Comparison of ENCODE assay signal across 14 cellular contexts in genomic region chr3:66629431-66630368, GRCh38.
"Had no signal": no experiment of that assay in that cellular context is flagged by ENCODE, and none has a peak within 500 bp of the region (broad histone marks: within the 10 kb centered on the region; RNA-seq: fewer than 3 reads in every experiment).

No MANE protein-coding gene starts in this region.

- H3K27me3 Mint-ChIP-seq: activated CD8-positive, alpha-beta memory T cell treated with anti-CD3 and anti-CD28 coated beads, Interleukin-2, amount 10 ng/mL, durations not matched to agents 7 days and 5 days; activated naive CD8-positive, alpha-beta T cell treated with anti-CD3 and anti-CD28 coated beads for 36 hours; stimulated activated naive CD8-positive, alpha-beta T cell treated with anti-CD3 and anti-CD28 coated beads, Interleukin-15, Interleukin-2, amounts not matched to agents 100 ng/mL and 50 ng/mL, for 24 hours; T-helper 17 cell had no signal

- H3K4me1 Mint-ChIP-seq: activated CD8-positive, alpha-beta memory T cell treated with anti-CD3 and anti-CD28 coated beads, Interleukin-2, amount 10 ng/mL, durations not matched to agents 7 days and 5 days; activated naive CD8-positive, alpha-beta T cell treated with anti-CD3 and anti-CD28 coated beads for 36 hours; T-helper 17 cell had no signal

- H3K36me3 ChIP-seq: esophagus squamous epithelium had no signal

- DNase-seq: activated CD4-positive, alpha-beta T cell treated with anti-CD3 and anti-CD28 coated beads, Interleukin-2, amount 50 U/mL, for 4 hours; activated CD8-positive, alpha-beta memory T cell treated with anti-CD3 and anti-CD28 coated beads, Interleukin-2, amount 10 ng/mL, durations not matched to agents 7 days and 5 days; activated effector memory CD4-positive, alpha-beta T cell treated with anti-CD3 and anti-CD28 coated beads, Interleukin-2, amount 50 U/mL, for 16 hours; activated naive CD8-positive, alpha-beta T cell treated with anti-CD3 and anti-CD28 coated beads for 36 hours; activated T-cell treated with anti-CD3 and anti-CD28 coated beads, Interleukin-2, amount 50 U/mL, for 24 hours; esophagus squamous epithelium; foreskin keratinocyte; left ventricle myocardium superior; mesendoderm; stimulated activated CD4-positive, alpha-beta T cell treated with anti-CD3 and anti-CD28 coated beads, Interleukin-12 subunit alpha, Interleukin-12 subunit beta, amount 100 ng/mL, for 4 hours; stimulated activated CD4-positive, alpha-beta T cell treated with anti-CD3 and anti-CD28 coated beads, Interleukin-4, amount 100 ng/mL, for 1 hour; T-helper 17 cell had no signal

- H3K27ac ChIP-seq: esophagus squamous epithelium, foreskin keratinocyte had no signal

- H3K4me1 ChIP-seq: foreskin keratinocyte had no signal

- H3K36me3 Mint-ChIP-seq: activated CD8-positive, alpha-beta memory T cell treated with anti-CD3 and anti-CD28 coated beads, Interleukin-2, amount 10 ng/mL, durations not matched to agents 7 days and 5 days; activated naive CD8-positive, alpha-beta T cell treated with anti-CD3 and anti-CD28 coated beads for 36 hours had no signal

- H3K27ac Mint-ChIP-seq: activated CD8-positive, alpha-beta memory T cell treated with anti-CD3 and anti-CD28 coated beads, Interleukin-2, amount 10 ng/mL, durations not matched to agents 7 days and 5 days; activated naive CD8-positive, alpha-beta T cell treated with anti-CD3 and anti-CD28 coated beads for 36 hours; activated T-cell treated with anti-CD3 and anti-CD28 coated beads, Interleukin-2, amount 50 U/mL, for 24 hours; progenitor cell of endocrine pancreas; stimulated activated naive CD8-positive, alpha-beta T cell treated with anti-CD3 and anti-CD28 coated beads, Interleukin-15, Interleukin-2, amounts not matched to agents 100 ng/mL and 50 ng/mL, for 24 hours; T-helper 17 cell had no signal

- H3K4me3 ChIP-seq: esophagus squamous epithelium had no signal

- H3K9me3 ChIP-seq: esophagus squamous epithelium had no signal

- H3K27me3 ChIP-seq: esophagus squamous epithelium, foreskin keratinocyte had no signal

- H3K9me3 Mint-ChIP-seq: activated naive CD8-positive, alpha-beta T cell treated with anti-CD3 and anti-CD28 coated beads for 36 hours; activated T-cell treated with anti-CD3 and anti-CD28 coated beads, Interleukin-2, amount 50 U/mL, for 24 hours; stimulated activated naive CD8-positive, alpha-beta T cell treated with anti-CD3 and anti-CD28 coated beads, Interleukin-15, Interleukin-2, amounts not matched to agents 100 ng/mL and 50 ng/mL, for 24 hours had no signal

- H3K4me3 Mint-ChIP-seq: activated CD8-positive, alpha-beta memory T cell treated with anti-CD3 and anti-CD28 coated beads, Interleukin-2, amount 10 ng/mL, durations not matched to agents 7 days and 5 days; activated naive CD8-positive, alpha-beta T cell treated with anti-CD3 and anti-CD28 coated beads for 36 hours; activated T-cell treated with anti-CD3 and anti-CD28 coated beads, Interleukin-2, amount 50 U/mL, for 24 hours; stimulated activated naive CD8-positive, alpha-beta T cell treated with anti-CD3 and anti-CD28 coated beads, Interleukin-15, Interleukin-2, amounts not matched to agents 100 ng/mL and 50 ng/mL, for 24 hours; T-helper 17 cell had no signal
